Comparison of ENCODE assay signal across 8 cellular contexts in the genomic region with DNA sequence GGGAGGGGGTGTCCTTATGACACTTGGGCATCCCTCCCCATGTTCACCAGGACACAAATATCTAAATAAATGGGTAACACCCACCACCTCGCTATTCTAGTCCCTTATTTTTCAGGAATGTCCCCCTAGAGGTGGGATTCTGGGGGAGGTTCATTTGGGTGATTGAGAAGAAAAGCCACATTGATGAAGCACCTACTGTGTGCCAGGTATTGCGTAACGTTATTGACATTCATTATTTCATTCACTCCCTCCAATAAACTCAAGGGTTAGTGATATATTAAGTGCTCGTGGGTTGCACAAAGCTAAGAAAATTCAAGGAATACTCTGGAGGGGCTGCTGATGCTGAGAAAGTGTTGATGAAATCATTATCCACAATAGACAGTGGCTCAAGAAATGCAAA.
"Had no signal": no experiment of that assay in that cellular context is flagged by ENCODE, and none has a peak within 500 bp of the region (broad histone marks: within the 10 kb centered on the region; RNA-seq: fewer than 3 reads in every experiment).

No MANE protein-coding gene starts in this region.

- H3K4me3 ChIP-seq: GM12878 had no signal

- ATAC-seq: GM12878 had no signal

- FAIRE-seq: G401.6, GM12878, GM12891, GM12892, GM18507, GM19239 had no signal

- DNase-seq: GDM1, GF-D8 had no signal
